2 cellular contexts compared by ENCODE assay signal in genomic region chr19:36031308-36031707, GRCh38.
TF ChIP-seq lines count a peak whose summit lies in the region.

No MANE protein-coding gene starts in this region.

TF ChIP-seq in SK-N-SH, 30 proteins besides CTCF, POLR2A, EP300 and RAD21:
- TF ChIP-seq, protein P1, sequence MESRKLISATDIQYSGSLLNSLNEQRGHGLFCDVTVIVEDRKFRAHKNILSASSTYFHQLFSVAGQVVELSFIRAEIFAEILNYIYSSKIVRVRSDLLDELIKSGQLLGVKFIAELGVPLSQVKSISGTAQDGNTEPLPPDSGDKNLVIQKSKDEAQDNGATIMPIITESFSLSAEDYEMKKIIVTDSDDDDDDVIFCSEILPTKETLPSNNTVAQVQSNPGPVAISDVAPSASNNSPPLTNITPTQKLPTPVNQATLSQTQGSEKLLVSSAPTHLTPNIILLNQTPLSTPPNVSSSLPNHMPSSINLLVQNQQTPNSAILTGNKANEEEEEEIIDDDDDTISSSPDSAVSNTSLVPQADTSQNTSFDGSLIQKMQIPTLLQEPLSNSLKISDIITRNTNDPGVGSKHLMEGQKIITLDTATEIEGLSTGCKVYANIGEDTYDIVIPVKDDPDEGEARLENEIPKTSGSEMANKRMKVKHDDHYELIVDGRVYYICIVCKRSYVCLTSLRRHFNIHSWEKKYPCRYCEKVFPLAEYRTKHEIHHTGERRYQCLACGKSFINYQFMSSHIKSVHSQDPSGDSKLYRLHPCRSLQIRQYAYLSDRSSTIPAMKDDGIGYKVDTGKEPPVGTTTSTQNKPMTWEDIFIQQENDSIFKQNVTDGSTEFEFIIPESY (IDR thresholded peaks at IDR 0.05; ENCODE audit: borderline replicate concordance, low read depth), result no peak
- no peak for TF ChIP-seq RFX5 (IDR thresholded peaks at IDR 0.05; ENCODE audit: low read length)
- TF ChIP-seq EZH2phosphoT487 (IDR thresholded peaks at IDR 0.05; ENCODE audit: borderline replicate concordance, low read depth), result no peak
- no peak for TF ChIP-seq RXRA (IDR thresholded peaks at IDR 0.05; ENCODE audit: borderline replicate concordance, low read depth)

TF ChIP-seq in SK-N-SH treated with all-trans-retinoic acid at 6 μM for 48 hours, 23 proteins besides CTCF, POLR2A, EP300 and RAD21:
- TF ChIP-seq POU6F1 (CRISPR knock-in tag; IDR thresholded peaks at IDR 0.05; ENCODE audit: borderline replicate concordance, low read depth), result no peak
- no peak for TF ChIP-seq RARB (CRISPR knock-in tag; IDR thresholded peaks at IDR 0.05)
- no peak for TF ChIP-seq ZNF70 (CRISPR knock-in tag; IDR thresholded peaks at IDR 0.05)
- TF ChIP-seq ZNF565 (CRISPR knock-in tag; conservative IDR thresholded peaks at IDR 0.05; ENCODE audit: low read depth), result no peak
- TF ChIP-seq SNAI2 (CRISPR knock-in tag; IDR thresholded peaks at IDR 0.05), result no peak
- TF ChIP-seq CSDC2 (CRISPR knock-in tag; IDR thresholded peaks at IDR 0.05), result no peak
- no peak for TF ChIP-seq CSRNP3 (CRISPR knock-in tag; IDR thresholded peaks at IDR 0.05)
- no peak for TF ChIP-seq ZC3H10 (CRISPR knock-in tag; IDR thresholded peaks at IDR 0.05)
- no peak for TF ChIP-seq ZFP30 (CRISPR knock-in tag; IDR thresholded peaks at IDR 0.05)
- no peak for TF ChIP-seq ARNTL (CRISPR knock-in tag; IDR thresholded peaks at IDR 0.05; ENCODE audit: borderline replicate concordance, low read depth)
- no peak for TF ChIP-seq ISL1 (CRISPR knock-in tag; IDR thresholded peaks at IDR 0.05)
- no peak for TF ChIP-seq BACH2 (CRISPR knock-in tag; IDR thresholded peaks at IDR 0.05; ENCODE audit: borderline replicate concordance)
- TF ChIP-seq ESRRG (CRISPR knock-in tag; IDR thresholded peaks at IDR 0.05), result no peak
- no peak for TF ChIP-seq ZNF8 (CRISPR knock-in tag; IDR thresholded peaks at IDR 0.05)
